9 cellular contexts compared by ENCODE assay signal in genomic region chr11:67409781-67410368, GRCh38. TPM values are rescaled to one million over a fixed set of nuclear protein-coding genes. Genes with fewer than 3 reads are reported as not detected.
A peak's percentile ranks its signal among the peaks of the same experiment; 100 is the strongest.
DNase-seq lines count a peak whose midpoint lies in the region; ATAC-seq and TF ChIP-seq lines count a peak whose summit lies in the region.
"Had no signal": no experiment of that assay in that cellular context is flagged by ENCODE, and none has a peak within 500 bp of the region (broad histone marks: within the 10 kb centered on the region; RNA-seq: fewer than 3 reads in every experiment).

No MANE protein-coding gene starts in this region.

- TF ChIP-seq CTCF in OCI-LY3 (IDR thresholded peaks at IDR 0.05; ENCODE audit: low read depth, low read length) (no peak), thyroid gland (IDR thresholded peaks at IDR 0.05) (no peak)

- H2AFZ ChIP-seq in OCI-LY3 (ENCODE audit: low read depth, low read length), result no peak overlapping the region

- H3K27ac Mint-ChIP-seq in activated CD8-positive, alpha-beta memory T cell treated with anti-CD3 and anti-CD28 coated beads, Interleukin-2, amount 10 ng/mL, durations not matched to agents 7 days and 5 days, result peak overlapping the region; percentile 92

- ATAC-seq in activated CD8-positive, alpha-beta memory T cell treated with anti-CD3 and anti-CD28 coated beads, Interleukin-2, amount 10 ng/mL, durations not matched to agents 7 days and 5 days, result no peak
- no peak for ATAC-seq in GM18870 (IDR thresholded peaks at IDR 0.05; ENCODE audit: unreplicated experiment)

- H3K27me3 ChIP-seq in OCI-LY3 (ENCODE audit: low read depth, low read length) (peaks cover 19% of the 10 kb centered on the region), thyroid gland (no peaks in the 10 kb centered on the region)

- H3K27me3 Mint-ChIP-seq in activated CD8-positive, alpha-beta memory T cell treated with anti-CD3 and anti-CD28 coated beads, Interleukin-2, amount 10 ng/mL, durations not matched to agents 7 days and 5 days, result no peaks in the 10 kb centered on the region

- no peaks in the 10 kb centered on the region for H4K20me1 ChIP-seq in OCI-LY3 (ENCODE audit: insufficient read depth, low read length)

- H3K79me2 ChIP-seq in OCI-LY3 (ENCODE audit: low read length), result no peaks in the 10 kb centered on the region

- H3K4me1 Mint-ChIP-seq in activated CD8-positive, alpha-beta memory T cell treated with anti-CD3 and anti-CD28 coated beads, Interleukin-2, amount 10 ng/mL, durations not matched to agents 7 days and 5 days, result peaks cover 72% of the 10 kb centered on the region

- H3K4me3 ChIP-seq in OCI-LY3 (ENCODE audit: low read length) (peak overlapping the region; percentile 37), thyroid gland (replicated peaks in 1 of 3) (no peak overlapping the region)

- no peak for DNase-seq in activated CD8-positive, alpha-beta memory T cell treated with anti-CD3 and anti-CD28 coated beads, Interleukin-2, amount 10 ng/mL, durations not matched to agents 7 days and 5 days
- no peak for DNase-seq in activated CD8-positive, alpha-beta memory T cell treated with anti-CD3 and anti-CD28 coated beads, Interleukin-2, amount 50 U/mL, for 48 hours
- peak; percentile 25 for DNase-seq in germinal center (ENCODE audit: low spot score)
- DNase-seq in thyroid gland, result peak; percentile 53 to 62
- DNase-seq in NOMO-1 (lab: John Stamatoyannopoulos, UW; ENCODE audit: unreplicated experiment in 2 of 2), result no peak
- no peak for DNase-seq in NCI-H1092 (lab: John Stamatoyannopoulos, UW)
- DNase-seq: activated CD4-positive, alpha-beta T cell treated with anti-CD3 and anti-CD28 coated beads, Interleukin-2, amount 50 U/mL, for 4 hours had no signal

- H3K27ac ChIP-seq in OCI-LY3 (ENCODE audit: low read length), result no peak overlapping the region
- H3K27ac ChIP-seq in thyroid gland, result no peak overlapping the region

- H3K36me3 ChIP-seq in OCI-LY3 (replicated peaks; ENCODE audit: low read depth, low read length) (no peaks in the 10 kb centered on the region), thyroid gland (no peaks in the 10 kb centered on the region)

- intact Hi-C loops in thyroid gland (cut with DNase I), result no loop called here

- peak overlapping the region; percentile 54 for H3K4me2 ChIP-seq in OCI-LY3 (ENCODE audit: low read length)

- 47 to 54% methylated on average over 6 to 13 of the region's 13 CpGs for WGBS in thyroid gland, 2 donors

- H3K9ac ChIP-seq in OCI-LY3 (ENCODE audit: low read length), result peak overlapping the region; percentile 12; the same call in 1 of the 2 replicates

- H3K9me3 Mint-ChIP-seq in activated CD8-positive, alpha-beta memory T cell treated with anti-CD3 and anti-CD28 coated beads, Interleukin-2, amount 10 ng/mL, durations not matched to agents 7 days and 5 days (ENCODE audit: low read depth), result no peaks in the 10 kb centered on the region

- H3K36me3 Mint-ChIP-seq in activated CD8-positive, alpha-beta memory T cell treated with anti-CD3 and anti-CD28 coated beads, Interleukin-2, amount 10 ng/mL, durations not matched to agents 7 days and 5 days, result peaks cover 43% of the 10 kb centered on the region

- TF ChIP-seq POLR2A in thyroid gland (IDR thresholded peaks at IDR 0.05), result no peak

- peak overlapping the region; percentile 75 for H3K4me3 Mint-ChIP-seq in activated CD8-positive, alpha-beta memory T cell treated with anti-CD3 and anti-CD28 coated beads, Interleukin-2, amount 10 ng/mL, durations not matched to agents 7 days and 5 days

- H3K4me1 ChIP-seq in OCI-LY3 (ENCODE audit: low read length) (peaks cover 34% of the 10 kb centered on the region), thyroid gland (peaks cover 0 to 36% of the 10 kb centered on the region in 2 donors)

- H3K9me3 ChIP-seq in OCI-LY3 (ENCODE audit: insufficient read depth, low read length), result no peaks in the 10 kb centered on the region
- H3K9me3 ChIP-seq in thyroid gland, result no peaks in the 10 kb centered on the region

- CTCF ChIA-PET in activated CD8-positive, alpha-beta memory T cell treated with anti-CD3 and anti-CD28 coated beads, Interleukin-2, amount 10 ng/mL, durations not matched to agents 7 days and 5 days (lab: Charles Lee), result interaction anchor here (1.0 to 3.5 kb wide), 3 partner anchors 9 to 28 kb away, joined by 3 to 34 read pairs (median 32); partner anchors contain the start of gene PTPRCAP

RNA-seq across cellular contexts. Expression of gene CARNS1, which starts 5.6 kb away (rescaled TPM):
- total RNA-seq in activated CD8-positive, alpha-beta memory T cell treated with anti-CD3 and anti-CD28 coated beads, Interleukin-2, amount 10 ng/mL, durations not matched to agents 7 days and 5 days, result 1 to 10 TPM; 1.3 TPM
- total RNA-seq in thyroid gland, result 1 to 10 TPM; 3.8 to 9.8 (median 5.9) TPM

RNA-seq across cellular contexts. Expression of gene TBC1D10C, which starts 6.0 kb away (rescaled TPM):
- total RNA-seq in activated CD8-positive, alpha-beta memory T cell treated with anti-CD3 and anti-CD28 coated beads, Interleukin-2, amount 10 ng/mL, durations not matched to agents 7 days and 5 days, result 100 to 1,000 TPM; 278 to 312 TPM
- total RNA-seq in thyroid gland, result 10 to 100 TPM in 2 of 4 donors, 1 to 10 TPM in 2; 8.8 to 16.0 (median 11.6) TPM

RNA-seq across cellular contexts. Expression of gene PPP1CA, which starts 8.2 kb away (rescaled TPM):
- total RNA-seq in activated CD8-positive, alpha-beta memory T cell treated with anti-CD3 and anti-CD28 coated beads, Interleukin-2, amount 10 ng/mL, durations not matched to agents 7 days and 5 days, result 100 to 1,000 TPM; 309 to 360 TPM
- 100 to 1,000 TPM; 164 to 216 (median 191) TPM for total RNA-seq in thyroid gland

RNA-seq across cellular contexts. Expression of gene RAD9A, which starts 18.1 kb away (rescaled TPM):
- 10 to 100 TPM; 49.6 to 80.5 TPM for total RNA-seq in activated CD8-positive, alpha-beta memory T cell treated with anti-CD3 and anti-CD28 coated beads, Interleukin-2, amount 10 ng/mL, durations not matched to agents 7 days and 5 days
- total RNA-seq in thyroid gland, result 10 to 100 TPM; 22.7 to 38.0 (median 31.0) TPM

RNA-seq across cellular contexts. Expression of gene RPS6KB2, which starts 18.4 kb away (rescaled TPM):
- total RNA-seq in activated CD8-positive, alpha-beta memory T cell treated with anti-CD3 and anti-CD28 coated beads, Interleukin-2, amount 10 ng/mL, durations not matched to agents 7 days and 5 days, result 10 to 100 TPM; 63.3 to 65.0 TPM
- 100 to 1,000 TPM in 1 of 4 donors, 10 to 100 TPM in 3; 44.1 to 102 (median 62.2) TPM for total RNA-seq in thyroid gland

Comparison
In these comparisons a context has a peak if more than half of its experiments do, and no peak if none do; other contexts are left out.
1. DNase-seq: peak in germinal center (single experiment) and thyroid gland (2 of 2); none in activated CD8-positive, alpha-beta memory T cell treated with anti-CD3 and anti-CD28 coated beads, Interleukin-2, amount 10 ng/mL, durations not matched to agents 7 days and 5 days (single experiment), activated CD8-positive, alpha-beta memory T cell treated with anti-CD3 and anti-CD28 coated beads, Interleukin-2, amount 50 U/mL, for 48 hours (single experiment), NOMO-1 (0 of 2) and NCI-H1092 (single experiment).
2. RNA of gene TBC1D10C, which starts 6.0 kb away (total RNA-seq): 278 to 312 TPM in activated CD8-positive, alpha-beta memory T cell treated with anti-CD3 and anti-CD28 coated beads, Interleukin-2, amount 10 ng/mL, durations not matched to agents 7 days and 5 days; 8.8 to 16.0 TPM in thyroid gland; every median in the first group is over 10 times any median in the second.